Comparison of ENCODE assay signal across 12 cellular contexts in the genomic region with DNA sequence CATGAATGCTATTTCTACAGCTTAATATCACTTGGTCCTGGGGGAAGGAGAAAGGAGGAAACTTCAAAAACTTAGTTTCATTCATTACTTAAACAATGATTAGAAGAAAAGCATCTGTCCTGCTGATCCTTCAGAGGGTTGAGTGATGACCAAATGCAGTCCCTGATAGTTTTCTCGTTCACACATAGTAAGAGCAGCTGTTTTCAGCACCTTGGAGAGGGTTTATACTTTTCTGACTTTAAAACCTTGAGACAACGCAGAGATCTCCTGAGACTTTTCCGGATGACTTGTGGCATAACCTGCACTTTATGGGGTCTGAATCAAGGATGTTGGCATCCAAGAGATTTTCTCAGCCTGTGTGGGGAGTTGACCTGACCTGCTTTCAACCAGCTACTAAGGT.
A peak's percentile ranks its signal among the peaks of the same experiment; 100 is the strongest.
DNase-seq lines count a peak whose midpoint lies in the region; TF ChIP-seq lines count a peak whose summit lies in the region.
"Had no signal": no experiment of that assay in that cellular context is flagged by ENCODE, and none has a peak within 500 bp of the region (broad histone marks: within the 10 kb centered on the region; RNA-seq: fewer than 3 reads in every experiment).

No MANE protein-coding gene starts in this region.

- peak; percentile 11 for DNase-seq in NCI-H460 (ENCODE audit: extremely low read depth, low read depth)
- DNase-seq in cardiac fibroblast (ENCODE audit: low read depth in 2 of 2): peak; percentile 10 to 23
- peak; percentile 53 for DNase-seq in mesendoderm
- DNase-seq in NCI-H2196 (lab: John Stamatoyannopoulos, UW; ENCODE audit: unreplicated experiment): no peak
- DNase-seq in activated CD8-positive, alpha-beta memory T cell treated with anti-CD3 and anti-CD28 coated beads for 24 hours: no peak
- no peak for DNase-seq in NCI-H1417 (lab: John Stamatoyannopoulos, UW)
- DNase-seq in COLO668 (lab: John Stamatoyannopoulos, UW; ENCODE audit: unreplicated experiment): no peak
- DNase-seq: amniotic stem cell; CD4-positive, alpha-beta T cell; NCI-H446 treated with DMSO at 0.1 percent for 48 hours; substantia nigra had no signal

- no peak overlapping the region for H2BK120ac ChIP-seq in mesendoderm (ENCODE audit: low read depth, low read length)

- TF ChIP-seq CTCF in HEK293 (tag by site-specific recombination; IDR thresholded peaks at IDR 0.05) (no peak), cardiac fibroblast (IDR thresholded peaks at IDR 0.05; ENCODE audit: low read depth, low read length) (no peak)

- no CpG with 5 or more reads among the region's 3 CpGs for WGBS in mesendoderm (ENCODE audit: extremely low coverage, insufficient coverage, low lambda C conversion rate)

- CTCF ChIA-PET in HEK293 (lab: Yijun Ruan, JAX): interaction anchor here (0.6 kb wide), 1 partner anchor 643 kb away, joined by 3 read pairs; no protein-coding TSS in a partner anchor

- no peaks in the 10 kb centered on the region for H3K27me3 ChIP-seq in mesendoderm (ENCODE audit: insufficient read depth, low read length, poor library complexity)

- no peak overlapping the region for H2BK5ac ChIP-seq in mesendoderm (ENCODE audit: low read length)

- H4K5ac ChIP-seq in mesendoderm (ENCODE audit: low read length): no peak overlapping the region

- no peak overlapping the region for H3K9ac ChIP-seq in mesendoderm (ENCODE audit: low read length)

- no peak overlapping the region for H3K56ac ChIP-seq in mesendoderm (ENCODE audit: low read length)

- H3K23ac ChIP-seq in mesendoderm (ENCODE audit: low read length): no peak overlapping the region

- H2AK5ac ChIP-seq in mesendoderm (ENCODE audit: low read length): no peak overlapping the region

- H3K4me3 ChIP-seq in HEK293 (ENCODE audit: low read depth, low read length) (no peak overlapping the region), cardiac fibroblast (replicated peaks in 1 of 2; ENCODE audit: low read depth in 2 of 2, low read length in 2 of 2) (no peak overlapping the region), mesendoderm (ENCODE audit: low read length) (no peak overlapping the region)

- no peak overlapping the region for H2BK15ac ChIP-seq in mesendoderm (replicated peaks; ENCODE audit: low read depth)

- no peak overlapping the region for H4K8ac ChIP-seq in mesendoderm (ENCODE audit: low read depth, low read length)

- no peaks in the 10 kb centered on the region for H3K9me3 ChIP-seq in HEK293 (ENCODE audit: control insufficient read depth, insufficient read depth, low read depth, low read length)

- H3K4me1 ChIP-seq in HEK293 (ENCODE audit: control insufficient read depth, insufficient read depth, low read length) (no peaks in the 10 kb centered on the region), mesendoderm (ENCODE audit: control insufficient read depth, low read depth, low read length) (no peaks in the 10 kb centered on the region)

- H3K27ac ChIP-seq in HEK293 (ENCODE audit: extremely low read depth, low read depth, low read length): no peak overlapping the region
- no peak overlapping the region for H3K27ac ChIP-seq in mesendoderm (ENCODE audit: low read depth, low read length)

- no peak overlapping the region for H3K4ac ChIP-seq in mesendoderm (ENCODE audit: low read depth, low read length)

- no peaks in the 10 kb centered on the region for H3K79me2 ChIP-seq in mesendoderm (ENCODE audit: control insufficient read depth, insufficient read depth, low read length)

- POLR2A ChIA-PET in HEK293 (lab: Yijun Ruan, JAX): no interaction called here

- H3K79me1 ChIP-seq in mesendoderm (ENCODE audit: low read length): no peaks in the 10 kb centered on the region

- H3K36me3 ChIP-seq in HEK293 (ENCODE audit: control insufficient read depth in 2 of 2, insufficient read depth in 1 of 2, low read length in 2 of 2): no peaks in the 10 kb centered on the region
- H3K36me3 ChIP-seq in mesendoderm (ENCODE audit: control insufficient read depth, insufficient read depth, low read length): no peaks in the 10 kb centered on the region

- H3K4me2 ChIP-seq in mesendoderm (ENCODE audit: low read length): no peak overlapping the region

- no peak overlapping the region for H3K18ac ChIP-seq in mesendoderm (ENCODE audit: low read length)

TF ChIP-seq in HEK293, 187 proteins besides CTCF, POLR2A, EP300 and RAD21:
- TF ChIP-seq, protein P1, sequence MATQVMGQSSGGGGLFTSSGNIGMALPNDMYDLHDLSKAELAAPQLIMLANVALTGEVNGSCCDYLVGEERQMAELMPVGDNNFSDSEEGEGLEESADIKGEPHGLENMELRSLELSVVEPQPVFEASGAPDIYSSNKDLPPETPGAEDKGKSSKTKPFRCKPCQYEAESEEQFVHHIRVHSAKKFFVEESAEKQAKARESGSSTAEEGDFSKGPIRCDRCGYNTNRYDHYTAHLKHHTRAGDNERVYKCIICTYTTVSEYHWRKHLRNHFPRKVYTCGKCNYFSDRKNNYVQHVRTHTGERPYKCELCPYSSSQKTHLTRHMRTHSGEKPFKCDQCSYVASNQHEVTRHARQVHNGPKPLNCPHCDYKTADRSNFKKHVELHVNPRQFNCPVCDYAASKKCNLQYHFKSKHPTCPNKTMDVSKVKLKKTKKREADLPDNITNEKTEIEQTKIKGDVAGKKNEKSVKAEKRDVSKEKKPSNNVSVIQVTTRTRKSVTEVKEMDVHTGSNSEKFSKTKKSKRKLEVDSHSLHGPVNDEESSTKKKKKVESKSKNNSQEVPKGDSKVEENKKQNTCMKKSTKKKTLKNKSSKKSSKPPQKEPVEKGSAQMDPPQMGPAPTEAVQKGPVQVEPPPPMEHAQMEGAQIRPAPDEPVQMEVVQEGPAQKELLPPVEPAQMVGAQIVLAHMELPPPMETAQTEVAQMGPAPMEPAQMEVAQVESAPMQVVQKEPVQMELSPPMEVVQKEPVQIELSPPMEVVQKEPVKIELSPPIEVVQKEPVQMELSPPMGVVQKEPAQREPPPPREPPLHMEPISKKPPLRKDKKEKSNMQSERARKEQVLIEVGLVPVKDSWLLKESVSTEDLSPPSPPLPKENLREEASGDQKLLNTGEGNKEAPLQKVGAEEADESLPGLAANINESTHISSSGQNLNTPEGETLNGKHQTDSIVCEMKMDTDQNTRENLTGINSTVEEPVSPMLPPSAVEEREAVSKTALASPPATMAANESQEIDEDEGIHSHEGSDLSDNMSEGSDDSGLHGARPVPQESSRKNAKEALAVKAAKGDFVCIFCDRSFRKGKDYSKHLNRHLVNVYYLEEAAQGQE (tag by site-specific recombination; IDR thresholded peaks at IDR 0.05): peak; percentile 88
- no peak for TF ChIP-seq ZNF626 (tag by site-specific recombination; IDR thresholded peaks at IDR 0.05)

Comparison
In these comparisons a context has a peak if more than half of its experiments do, and no peak if none do; other contexts are left out.
1. DNase-seq: peak in NCI-H460 (single experiment), cardiac fibroblast (2 of 2) and mesendoderm (single experiment); none in NCI-H2196 (single experiment), activated CD8-positive, alpha-beta memory T cell treated with anti-CD3 and anti-CD28 coated beads for 24 hours (single experiment), NCI-H1417 (0 of 3) and COLO668 (single experiment).